Comparison of ENCODE assay signal across 10 cellular contexts in genomic region chr16:58495861-58496331, GRCh38. TPM values are rescaled to one million over a fixed set of nuclear protein-coding genes. Genes with fewer than 3 reads are reported as not detected.
DNase-seq lines count a peak whose midpoint lies in the region; ATAC-seq and TF ChIP-seq lines count a peak whose summit lies in the region.
"Had no signal": no experiment of that assay in that cellular context is flagged by ENCODE, and none has a peak within 500 bp of the region (broad histone marks: within the 10 kb centered on the region; RNA-seq: fewer than 3 reads in every experiment).

No MANE protein-coding gene starts in this region.

- no peak for TF ChIP-seq EP300 in neural cell (conservative IDR thresholded peaks at IDR 0.05; ENCODE audit: poor library complexity, severe bottlenecking)

- intact Hi-C loops in heart left ventricle (cut with DNase I) (no loop called here), cardiac septum (cut with DNase I) (no loop called here), esophagus squamous epithelium (cut with DNase I) (no loop called here)

- H3K36me3 ChIP-seq in heart left ventricle (peaks cover 0 to 16% (median 0%) of the 10 kb centered on the region in 9 donors), ectodermal cell (ENCODE audit: control insufficient read depth, insufficient read depth, low read length) (no peaks in the 10 kb centered on the region), neural cell (ENCODE audit: insufficient read depth, low read length) (no peaks in the 10 kb centered on the region), esophagus squamous epithelium (no peaks in the 10 kb centered on the region)

- TF ChIP-seq CTCF in heart left ventricle (IDR thresholded peaks at IDR 0.05) = no peak
- no peak for TF ChIP-seq CTCF in neural cell (IDR thresholded peaks at IDR 0.05; ENCODE audit: poor library complexity, severe bottlenecking)
- TF ChIP-seq CTCF in esophagus squamous epithelium (IDR thresholded peaks at IDR 0.05) = no peak

- H2AFZ ChIP-seq in neural cell (ENCODE audit: low read depth, low read length) = peak overlapping the region; percentile 6

- H3K27ac Mint-ChIP-seq in T-cell = no peak overlapping the region
- H3K27ac Mint-ChIP-seq: activated B cell treated with CpG ODN at 0.5 μM for 24 hours had no signal

- H3K27me3 Mint-ChIP-seq in T-cell = peaks cover 0 to 11% of the 10 kb centered on the region in 2 donors

- H3K36me3 Mint-ChIP-seq in T-cell = no peaks in the 10 kb centered on the region

- peak overlapping the region; percentile 90 for H3K9ac ChIP-seq in neural cell (ENCODE audit: low read length)

- peaks cover 25% of the 10 kb centered on the region for H3F3A ChIP-seq in neural cell (ENCODE audit: insufficient read depth, low read length, poor library complexity, severe bottlenecking)

- no peaks in the 10 kb centered on the region for H4K20me1 ChIP-seq in neural cell (ENCODE audit: insufficient read depth)

- H3K4me3 ChIP-seq in heart left ventricle (peak overlapping the region in 4 of 12 donors; percentile 25 to 46 (median 34)), ectodermal cell (ENCODE audit: insufficient read depth, low read depth, low read length) (no peak overlapping the region), neural cell (ENCODE audit: low read length) (peak overlapping the region; percentile 59), esophagus squamous epithelium (no peak overlapping the region)

- peak overlapping the region; percentile 4 to 93 (median 74) for H3K27ac ChIP-seq in heart left ventricle
- peak overlapping the region; percentile 92 for H3K27ac ChIP-seq in ectodermal cell (ENCODE audit: insufficient read depth, low read depth, low read length, poor library complexity, severe bottlenecking)
- peak overlapping the region; percentile 100 for H3K27ac ChIP-seq in neural cell (ENCODE audit: low read length)
- H3K27ac ChIP-seq in esophagus squamous epithelium = peak overlapping the region in 1 of 4 donors; percentile 25

- H3K9me3 Mint-ChIP-seq in T-cell = no peaks in the 10 kb centered on the region
- H3K9me3 Mint-ChIP-seq: activated B cell treated with CpG ODN at 0.5 μM for 24 hours; activated T-cell treated with anti-CD3 and anti-CD28 coated beads, Interleukin-2, amount 50 U/mL, for 4 hours had no signal

- H3K4me2 ChIP-seq in neural cell (ENCODE audit: low read length) = peak overlapping the region; percentile 36

- peaks cover 18% of the 10 kb centered on the region for H3K79me2 ChIP-seq in neural cell (replicated peaks; ENCODE audit: insufficient read depth, low read length)

- H3K4me1 ChIP-seq in heart left ventricle (peaks cover 0 to 93% (median 25%) of the 10 kb centered on the region in 12 donors), ectodermal cell (ENCODE audit: control insufficient read depth, insufficient read depth, low read length) (peaks cover 42% of the 10 kb centered on the region), esophagus squamous epithelium (peaks cover 2 to 11% (median 9%) of the 10 kb centered on the region in 3 donors)

- CTCF ChIA-PET in T-cell (lab: Charles Lee) = interaction anchor here in 1 of 2 donors (0.8 kb wide), 1 partner anchor 261 kb away, joined by 3 read pairs; no protein-coding TSS in a partner anchor

- TF ChIP-seq POLR2A in heart left ventricle (IDR thresholded peaks at IDR 0.05) = no peak
- no peak for TF ChIP-seq POLR2A in esophagus squamous epithelium (IDR thresholded peaks at IDR 0.05)

- H3K27me3 ChIP-seq in heart left ventricle = peaks cover 0 to 6% (median 0%) of the 10 kb centered on the region in 9 donors
- peaks cover 9% of the 10 kb centered on the region for H3K27me3 ChIP-seq in ectodermal cell (ENCODE audit: control insufficient read depth, insufficient read depth, low read length, poor library complexity, severe bottlenecking)
- no peaks in the 10 kb centered on the region for H3K27me3 ChIP-seq in neural cell (ENCODE audit: insufficient read depth, low read depth, low read length)
- peaks cover 0 to 17% (median 0%) of the 10 kb centered on the region in 4 donors for H3K27me3 ChIP-seq in esophagus squamous epithelium

- TF ChIP-seq RAD21 in neural cell (conservative IDR thresholded peaks at IDR 0.05) = no peak

- POLR2A ChIA-PET in T-cell (lab: Charles Lee) = no interaction called here

- H3K4me1 Mint-ChIP-seq in T-cell = peaks cover 8 to 19% (median 16%) of the 10 kb centered on the region in 3 donors

- no peaks in the 10 kb centered on the region for H3K9me2 ChIP-seq in neural cell (ENCODE audit: insufficient read depth, low read length)

- 49 to 67% (median 63%) methylated on average over 11 to 12 of the region's 12 CpGs for WGBS in heart left ventricle, 4 donors
- 51 to 52% methylated on average over 12 of the region's 12 CpGs for WGBS in ectodermal cell, 2 experiments
- 75 to 78% methylated on average over 9 to 11 of the region's 12 CpGs for WGBS in esophagus squamous epithelium, 2 donors

- ATAC-seq in heart left ventricle (no peak), T-cell (replicated peaks in 1 of 4) (no peak), HG03571 (IDR thresholded peaks at IDR 0.05; ENCODE audit: unreplicated experiment) (no peak)

- H3K9me3 ChIP-seq in heart left ventricle (no peaks in the 10 kb centered on the region), ectodermal cell (ENCODE audit: control insufficient read depth, low read length) (no peaks in the 10 kb centered on the region), neural cell (ENCODE audit: low read length) (no peaks in the 10 kb centered on the region), esophagus squamous epithelium (no peaks in the 10 kb centered on the region)

- H3K4me3 Mint-ChIP-seq in T-cell = no peak overlapping the region
- H3K4me3 Mint-ChIP-seq: activated B cell treated with CpG ODN at 0.5 μM for 24 hours; activated T-cell treated with anti-CD3 and anti-CD28 coated beads, Interleukin-2, amount 50 U/mL, for 4 hours had no signal

- DNase-seq in heart left ventricle (peak in 1 of 5 donors; percentile 28), cardiac septum (ENCODE audit: low spot score) (no peak), RKO (ENCODE audit: low spot score) (no peak), T-cell (no peak), esophagus squamous epithelium (lab: John Stamatoyannopoulos, UW) (no peak)
- DNase-seq: activated B cell treated with CpG ODN at 0.5 μM for 24 hours had no signal

TF ChIP-seq in neural cell, 6 proteins besides CTCF, POLR2A, EP300 and RAD21:
- TF ChIP-seq SMC3 (conservative IDR thresholded peaks at IDR 0.05; ENCODE audit: poor library complexity) (no peak), TAF1 (IDR thresholded peaks at IDR 0.05; ENCODE audit: low read depth) (no peak), MXI1 (conservative IDR thresholded peaks at IDR 0.05; ENCODE audit: poor library complexity, severe bottlenecking) (no peak), REST (IDR thresholded peaks at IDR 0.05; ENCODE audit: borderline replicate concordance) (no peak), POLR2AphosphoS5 (IDR thresholded peaks at IDR 0.05) (no peak), EZH2 (IDR thresholded peaks at IDR 0.05; ENCODE audit: borderline replicate concordance, insufficient read depth, low read length, poor library complexity, severe bottlenecking) (no peak)

RNA-seq across cellular contexts. Expression of gene NDRG4, which starts 4.0 kb away (rescaled TPM):
- total RNA-seq in heart left ventricle (1,000 to 10,000 TPM in 3 of 9 donors, 100 to 1,000 TPM in 6; 294 to 1,429 (median 742) TPM), cardiac septum (607 TPM), T-cell (1 to 10 TPM in 4 of 5 donors, under 1 TPM in 1; 0.66 to 3.6 (median 1.7) TPM), esophagus squamous epithelium (10 to 100 TPM; 19.9 to 62.1 (median 27.8) TPM)
- polyA plus RNA-seq in heart left ventricle (100 to 1,000 TPM; 505 to 873 TPM), neural cell (507 and 592 TPM in 2 replicates)
- polyA plus RNA-seq in ectodermal cell (2013, experiment 1 of 4) = 29.9 TPM
- 20.1 TPM for polyA plus RNA-seq in ectodermal cell (2013, experiment 2 of 4)
- 20.1 TPM for polyA plus RNA-seq in ectodermal cell (2013, experiment 3 of 4)
- 24.4 TPM for polyA plus RNA-seq in ectodermal cell (2013, experiment 4 of 4)
- 346 and 414 TPM in 2 replicates for polyA minus RNA-seq in neural cell

RNA-seq across cellular contexts. Expression of gene SETD6, which starts 19.4 kb away (rescaled TPM):
- total RNA-seq in heart left ventricle (10 to 100 TPM; 10.1 to 18.0 (median 14.3) TPM), cardiac septum (12.4 TPM), T-cell (10 to 100 TPM; 29.6 to 44.2 (median 35.1) TPM), esophagus squamous epithelium (10 to 100 TPM; 12.9 to 46.0 (median 18.0) TPM)
- polyA plus RNA-seq in heart left ventricle (10 to 100 TPM; 13.2 to 14.9 TPM), neural cell (59.4 and 61.2 TPM in 2 replicates)
- 35.5 TPM for polyA plus RNA-seq in ectodermal cell (2013, experiment 1 of 4)
- 35.2 TPM for polyA plus RNA-seq in ectodermal cell (2013, experiment 2 of 4)
- polyA plus RNA-seq in ectodermal cell (2013, experiment 3 of 4) = 29.4 TPM
- 33.6 TPM for polyA plus RNA-seq in ectodermal cell (2013, experiment 4 of 4)
- polyA minus RNA-seq in neural cell = 34.6 and 36.9 TPM in 2 replicates
